11 cellular contexts compared by ENCODE assay signal in genomic region chr11:124877631-124878496, GRCh38. TPM values are rescaled to one million over a fixed set of nuclear protein-coding genes. Genes with fewer than 3 reads are reported as not detected.
DNase-seq lines count a peak whose midpoint lies in the region; ATAC-seq and TF ChIP-seq lines count a peak whose summit lies in the region.
"Had no signal": no experiment of that assay in that cellular context is flagged by ENCODE, and none has a peak within 500 bp of the region (broad histone marks: within the 10 kb centered on the region; RNA-seq: fewer than 3 reads in every experiment).

No MANE protein-coding gene starts in this region.

- H3K27me3 ChIP-seq in H7 (ENCODE audit: control insufficient read depth, insufficient read depth, low read length), result peaks cover 37% of the 10 kb centered on the region
- peaks cover 31% of the 10 kb centered on the region for H3K27me3 ChIP-seq in smooth muscle cell (ENCODE audit: low read depth)

- H3K36me3 ChIP-seq in H7 (replicated peaks; ENCODE audit: control insufficient read depth, insufficient read depth, low read length), result no peaks in the 10 kb centered on the region
- no peaks in the 10 kb centered on the region for H3K36me3 ChIP-seq in smooth muscle cell (ENCODE audit: low read depth)
- H3K36me3 ChIP-seq: cardiac muscle cell had no signal

- H3K27me3 Mint-ChIP-seq in activated T-helper 17 cell treated with anti-CD3 and anti-CD28 coated beads, Interleukin-2, amount 50 U/mL, for 72 hours, result peaks cover 18% of the 10 kb centered on the region

- no peaks in the 10 kb centered on the region for H3K9me3 ChIP-seq in smooth muscle cell (replicated peaks; ENCODE audit: low read depth)

- H3K4me3 Mint-ChIP-seq in activated T-helper 17 cell treated with anti-CD3 and anti-CD28 coated beads, Interleukin-2, amount 50 U/mL, for 72 hours, result peak overlapping the region; percentile 80

- H3K4me3 ChIP-seq in H7 (ENCODE audit: insufficient read depth, low read depth, low read length) (peak overlapping the region; percentile 68), smooth muscle cell (no peak overlapping the region)
- H3K4me3 ChIP-seq: cardiac muscle cell had no signal

- WGBS in smooth muscle cell (ENCODE audit: low lambda C conversion rate), result 80% methylated on average over 23 of the region's 23 CpGs

- no peaks in the 10 kb centered on the region for H3K9me3 Mint-ChIP-seq in activated T-helper 17 cell treated with anti-CD3 and anti-CD28 coated beads, Interleukin-2, amount 50 U/mL, for 72 hours

- H3K4me1 Mint-ChIP-seq in activated T-helper 17 cell treated with anti-CD3 and anti-CD28 coated beads, Interleukin-2, amount 50 U/mL, for 72 hours, result no peaks in the 10 kb centered on the region

- no peak for ATAC-seq in activated T-helper 17 cell treated with anti-CD3 and anti-CD28 coated beads, Interleukin-2, amount 50 U/mL, for 72 hours (replicated peaks)
- ATAC-seq in left ventricle myocardium superior (no peak), GM18511 (IDR thresholded peaks at IDR 0.05; ENCODE audit: unreplicated experiment) (no peak), GM19324 (IDR thresholded peaks at IDR 0.05; ENCODE audit: low FRiP score, unreplicated experiment) (no peak)

- no peak overlapping the region for H2AFZ ChIP-seq in smooth muscle cell (ENCODE audit: low read depth)

- H3K4me2 ChIP-seq in smooth muscle cell, result peak overlapping the region; percentile 81

- intact Hi-C loops in left ventricle myocardium superior (cut with micrococcal nuclease), result no loop called here
- intact Hi-C loops in posterior vena cava (cut with DNase I), result loop anchor here in 1 of 2 donors (1.0 kb wide), 1 partner anchor 42 kb away; no protein-coding TSS in a partner anchor

- H3K27ac Mint-ChIP-seq in activated T-helper 17 cell treated with anti-CD3 and anti-CD28 coated beads, Interleukin-2, amount 50 U/mL, for 72 hours, result peak overlapping the region; percentile 73

- no peak for TF ChIP-seq CTCF in smooth muscle cell (IDR thresholded peaks at IDR 0.05; ENCODE audit: borderline replicate concordance, insufficient read depth, poor library complexity, severe bottlenecking)

- H3F3A ChIP-seq in smooth muscle cell (ENCODE audit: low read depth), result no peaks in the 10 kb centered on the region

- H3K36me3 Mint-ChIP-seq in activated T-helper 17 cell treated with anti-CD3 and anti-CD28 coated beads, Interleukin-2, amount 50 U/mL, for 72 hours (ENCODE audit: low read depth), result no peaks in the 10 kb centered on the region

- H3K27ac ChIP-seq in smooth muscle cell (ENCODE audit: low read depth), result no peak overlapping the region
- H3K27ac ChIP-seq: cardiac muscle cell had no signal

- no peak overlapping the region for H3K9ac ChIP-seq in smooth muscle cell (ENCODE audit: low read depth)

- H4K20me1 ChIP-seq in smooth muscle cell (ENCODE audit: low read depth), result no peaks in the 10 kb centered on the region

- H3K4me1 ChIP-seq in smooth muscle cell (ENCODE audit: low read depth), result no peaks in the 10 kb centered on the region

- DNase-seq in H7, result peak; percentile 48
- peak; percentile 24 for DNase-seq in left ventricle myocardium superior
- DNase-seq in smooth muscle cell (lab: John Stamatoyannopoulos, UW; ENCODE audit: unreplicated experiment), result no peak
- no peak for DNase-seq in posterior vena cava (ENCODE audit: low spot score)
- DNase-seq: kidney; stimulated activated CD4-positive, alpha-beta T cell treated with anti-CD3 and anti-CD28 coated beads, Interleukin-15, amount 100 ng/mL, for 24 hours had no signal

- H3K79me2 ChIP-seq in smooth muscle cell (ENCODE audit: low read depth), result no peaks in the 10 kb centered on the region

RNA-seq across cellular contexts. Expression of gene ROBO3, which starts 12.6 kb away (rescaled TPM):
- total RNA-seq in H7 (2014; rRNA removed; shearing (Covaris generic)), result 26.1 and 31.0 TPM in 2 replicates
- total RNA-seq in activated T-helper 17 cell treated with anti-CD3 and anti-CD28 coated beads, Interleukin-2, amount 50 U/mL, for 72 hours, result 1 to 10 TPM; 8.1 TPM
- 4.5 TPM for total RNA-seq in left ventricle myocardium superior
- total RNA-seq in smooth muscle cell, result 8.9 and 10.4 TPM in 2 replicates
- 10.8 and 12.8 TPM in 2 replicates for polyA plus RNA-seq in smooth muscle cell
- total RNA-seq in posterior vena cava, result 10 to 100 TPM; 16.0 to 20.0 TPM

RNA-seq across cellular contexts. Expression of gene ROBO4, which starts 19.8 kb away (rescaled TPM):
- not detected in 2 replicates for total RNA-seq in H7 (2014; rRNA removed; shearing (Covaris generic))
- not detected for total RNA-seq in activated T-helper 17 cell treated with anti-CD3 and anti-CD28 coated beads, Interleukin-2, amount 50 U/mL, for 72 hours
- total RNA-seq in left ventricle myocardium superior (27.6 TPM), smooth muscle cell (not detected in 2 replicates), posterior vena cava (10 to 100 TPM; 19.8 to 23.4 TPM)
- 0.06 and 0.40 TPM in 2 replicates for polyA plus RNA-seq in smooth muscle cell

RNA-seq across cellular contexts. Expression of gene HEPN1, which starts 41.2 kb away (rescaled TPM):
- not detected in 2 replicates for total RNA-seq in H7 (2014; rRNA removed; shearing (Covaris generic))
- not detected for total RNA-seq in activated T-helper 17 cell treated with anti-CD3 and anti-CD28 coated beads, Interleukin-2, amount 50 U/mL, for 72 hours
- not detected for total RNA-seq in left ventricle myocardium superior
- not detected in 2 replicates for total RNA-seq in smooth muscle cell
- polyA plus RNA-seq in smooth muscle cell, result not detected in 2 replicates
- total RNA-seq in posterior vena cava, result under 1 TPM in 1 of 2 donors, not detected in 1; 0.28 TPM
- total RNA-seq: cardiac muscle cell, kidney, urinary bladder had no signal
- polyA plus RNA-seq: cardiac muscle cell, urinary bladder had no signal

RNA-seq across cellular contexts. Expression of gene HEPACAM, which starts 58.0 kb away (rescaled TPM):
- not detected in 2 replicates for total RNA-seq in H7 (2014; rRNA removed; shearing (Covaris generic))
- total RNA-seq in activated T-helper 17 cell treated with anti-CD3 and anti-CD28 coated beads, Interleukin-2, amount 50 U/mL, for 72 hours, result not detected
- total RNA-seq in left ventricle myocardium superior, result 0.62 TPM
- not detected in 2 replicates for total RNA-seq in smooth muscle cell
- polyA plus RNA-seq in smooth muscle cell, result not detected in 2 replicates
- under 1 TPM; 0.28 to 0.48 TPM for total RNA-seq in posterior vena cava
- total RNA-seq: kidney, urinary bladder had no signal
- polyA plus RNA-seq: cardiac muscle cell had no signal

Comparison
In these comparisons a context has a peak if more than half of its experiments do, and no peak if none do; other contexts are left out.
1. DNase-seq: peak in H7 (single experiment) and left ventricle myocardium superior (single experiment); none in smooth muscle cell (single experiment) and posterior vena cava (single experiment).
2. RNA of gene ROBO4, which starts 19.8 kb away (total RNA-seq): 27.6 TPM in left ventricle myocardium superior (single experiment) and 19.8 to 23.4 TPM in posterior vena cava; not detected in smooth muscle cell, not detected in H7 and not detected in activated T-helper 17 cell treated with anti-CD3 and anti-CD28 coated beads, Interleukin-2, amount 50 U/mL, for 72 hours; every median in the first group is over 10 times any median in the second.